Comparison of ENCODE assay signal across 10 cellular contexts in genomic region chr12:116144384-116144783, GRCh38.
DNase-seq lines count a peak whose midpoint lies in the region; ATAC-seq and TF ChIP-seq lines count a peak whose summit lies in the region.
"Had no signal": no experiment of that assay in that cellular context is flagged by ENCODE, and none has a peak within 500 bp of the region (broad histone marks: within the 10 kb centered on the region; RNA-seq: fewer than 3 reads in every experiment).

No MANE protein-coding gene starts in this region.

- intact Hi-C loops in MCF 10A (cut with micrococcal nuclease) (loop anchor here (5.0 to 10.0 kb wide), 3 partner anchors 77 to 563 kb away; no protein-coding TSS in a partner anchor), breast epithelium (cut with DNase I; ENCODE audit: low total_unique reads) (no loop called here), tibial artery (cut with DNase I; ENCODE audit: low total_unique reads) (no loop called here)

- TF ChIP-seq CTCF in MCF 10A (IDR thresholded peaks at IDR 0.05; ENCODE audit: unreplicated experiment) (no peak), breast epithelium (IDR thresholded peaks at IDR 0.05) (no peak), tibial artery (IDR thresholded peaks at IDR 0.05) (no peak)

- H3K27ac Mint-ChIP-seq in MCF 10A (ENCODE audit: low read depth, unreplicated experiment): peak overlapping the region; percentile 86
- H3K27ac Mint-ChIP-seq in T-helper 17 cell: peak overlapping the region; percentile 77
- peak overlapping the region; percentile 75 for H3K27ac Mint-ChIP-seq in memory B cell

- H3K4me3 Mint-ChIP-seq in MCF 10A (ENCODE audit: unreplicated experiment): no peak overlapping the region
- peak overlapping the region; percentile 36 for H3K4me3 Mint-ChIP-seq in T-helper 17 cell
- H3K4me3 Mint-ChIP-seq in memory B cell: no peak overlapping the region

- H3K4me1 Mint-ChIP-seq in MCF 10A (ENCODE audit: insufficient read depth, unreplicated experiment): peaks cover 48% of the 10 kb centered on the region
- H3K4me1 Mint-ChIP-seq in T-helper 17 cell: peaks cover 43% of the 10 kb centered on the region
- H3K4me1 Mint-ChIP-seq in memory B cell: peaks cover 44% of the 10 kb centered on the region

- H3K9me3 ChIP-seq in breast epithelium (no peaks in the 10 kb centered on the region), T-helper 17 cell (ENCODE audit: control insufficient read depth, low read length, poor library complexity, severe bottlenecking) (no peaks in the 10 kb centered on the region), tibial artery (no peaks in the 10 kb centered on the region)
- H3K9me3 ChIP-seq: right atrium auricular region had no signal

- H3K27ac ChIP-seq in breast epithelium (no peak overlapping the region), tibial artery (peak overlapping the region; percentile 37 to 53)

- H3K9me3 Mint-ChIP-seq in MCF 10A (ENCODE audit: unreplicated experiment): no peaks in the 10 kb centered on the region
- no peaks in the 10 kb centered on the region for H3K9me3 Mint-ChIP-seq in memory B cell

- H3K27me3 ChIP-seq in breast epithelium (no peaks in the 10 kb centered on the region), tibial artery (no peaks in the 10 kb centered on the region)
- H3K27me3 ChIP-seq: right atrium auricular region had no signal

- H3K36me3 ChIP-seq in breast epithelium: no peaks in the 10 kb centered on the region
- no peaks in the 10 kb centered on the region for H3K36me3 ChIP-seq in tibial artery
- H3K36me3 ChIP-seq: right atrium auricular region had no signal

- POLR2A ChIA-PET in MCF 10A (lab: Yijun Ruan, JAX): interaction anchor here (0.6 to 1.8 kb wide), 3 partner anchors 15 to 20 kb away, joined by 3 to 5 read pairs (median 4); no protein-coding TSS in a partner anchor

- no TSS peak for BruUV-seq in MCF 10A (replicated peaks; lab: Mats Ljungman, UMichigan)

- H3K4me3 ChIP-seq in breast epithelium: no peak overlapping the region
- H3K4me3 ChIP-seq in tibial artery: no peak overlapping the region
- H3K4me3 ChIP-seq: right atrium auricular region had no signal

- TF ChIP-seq POLR2A in breast epithelium (IDR thresholded peaks at IDR 0.05): no peak

- H3K4me1 ChIP-seq in breast epithelium: peaks cover 0 to 11% of the 10 kb centered on the region in 2 donors
- peaks cover 0 to 90% (median 57%) of the 10 kb centered on the region in 4 donors for H3K4me1 ChIP-seq in tibial artery

- H3K36me3 Mint-ChIP-seq in MCF 10A (ENCODE audit: insufficient read depth, unreplicated experiment): no peaks in the 10 kb centered on the region
- H3K36me3 Mint-ChIP-seq in T-helper 17 cell (ENCODE audit: low read depth): no peaks in the 10 kb centered on the region
- H3K36me3 Mint-ChIP-seq in memory B cell: no peaks in the 10 kb centered on the region

- H3K27me3 Mint-ChIP-seq in MCF 10A (ENCODE audit: insufficient read depth, unreplicated experiment): no peaks in the 10 kb centered on the region
- H3K27me3 Mint-ChIP-seq in T-helper 17 cell: no peaks in the 10 kb centered on the region
- H3K27me3 Mint-ChIP-seq in memory B cell: no peaks in the 10 kb centered on the region

- ATAC-seq in T-helper 17 cell (no peak), memory B cell (ENCODE audit: low read depth) (no peak)

- DNase-seq in MCF 10A (ENCODE audit: unreplicated experiment) (no peak), breast epithelium (ENCODE audit: low spot score in 2 of 2) (no peak), T-helper 17 cell (no peak), memory B cell (ENCODE audit: low spot score in 2 of 2) (no peak), tibial artery (no peak)
- no peak for DNase-seq in central memory CD4-positive, alpha-beta T cell
- no peak for DNase-seq in stimulated activated CD4-positive, alpha-beta T cell treated with anti-CD3 and anti-CD28 coated beads, Interleukin-12 subunit alpha, Interleukin-12 subunit beta, amount 100 ng/mL, for 4 hours
- DNase-seq in activated effector memory CD4-positive, alpha-beta T cell treated with anti-CD3 and anti-CD28 coated beads, Interleukin-2, amount 50 U/mL, for 16 hours: no peak
- DNase-seq: NCI-H2227 treated with DMSO at 0.1 percent for 48 hours had no signal

- CTCF ChIA-PET in MCF 10A (lab: Yijun Ruan, JAX): interaction anchor here (1.1 to 4.1 kb wide), 2 partner anchors 9 to 92 kb away, joined by 3 to 33 read pairs; no protein-coding TSS in a partner anchor

Comparison
In these comparisons a context has a peak if more than half of its experiments do, and no peak if none do; other contexts are left out.
1. H3K27ac ChIP-seq: peak in tibial artery (2 of 2); none in breast epithelium (0 of 2).
2. Peak in every context shown above with its lines, with median percentiles within 50 percentile points of each other: H3K27ac Mint-ChIP-seq.